Comparison of ENCODE assay signal across 28 cellular contexts in the genomic region with DNA sequence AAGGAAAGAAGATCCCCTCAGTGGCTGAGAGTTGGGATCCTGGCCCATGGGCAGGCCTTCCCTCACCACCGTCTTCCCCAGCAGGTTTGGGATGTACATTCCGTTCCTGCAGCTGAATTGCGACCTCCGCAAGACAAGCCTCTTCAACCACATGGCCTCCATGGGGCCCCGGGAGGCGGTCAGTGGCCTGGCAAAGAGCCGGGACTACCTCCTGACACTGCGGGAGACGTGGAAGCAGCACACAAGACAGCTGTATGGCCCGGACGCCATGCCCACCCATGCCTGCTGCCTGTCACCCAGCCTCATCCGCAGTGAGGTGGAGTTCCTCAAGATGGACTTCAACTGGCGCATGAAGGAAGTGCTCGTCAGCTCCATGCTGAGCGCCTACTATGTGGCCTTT.
"Had no signal": no experiment of that assay in that cellular context is flagged by ENCODE, and none has a peak within 500 bp of the region (broad histone marks: within the 10 kb centered on the region; RNA-seq: fewer than 3 reads in every experiment).

No MANE protein-coding gene starts in this region.

- H3K27ac Mint-ChIP-seq: naive thymus-derived CD4-positive, alpha-beta T cell; natural killer cell; nephron; progenitor cell of endocrine pancreas; stimulated activated effector memory CD8-positive, alpha-beta T cell treated with anti-CD3 and anti-CD28 coated beads, Interleukin-12 subunit alpha, Interleukin-12 subunit beta, amount 100 ng/mL, for 72 hours; stimulated activated naive B cell treated with anti-CD40 and anti-IgM and Interleukin-4, amounts not matched to agents 10 μg/mL and 1 μg/mL and 100 μg/mL, for 72 hours had no signal

- H3K27me3 Mint-ChIP-seq: naive thymus-derived CD4-positive, alpha-beta T cell; progenitor cell of endocrine pancreas; stimulated activated naive B cell treated with anti-CD40 and anti-IgM and Interleukin-4, amounts not matched to agents 10 μg/mL and 1 μg/mL and 100 μg/mL, for 72 hours; stimulated activated naive CD8-positive, alpha-beta T cell treated with anti-CD3 and anti-CD28 coated beads, Interleukin-15, Interleukin-2, amounts not matched to agents 100 ng/mL and 50 ng/mL, for 24 hours had no signal

- H3K36me3 ChIP-seq: ovary had no signal

- H3K9me3 Mint-ChIP-seq: natural killer cell; nephron; neural crest cell; stimulated activated effector memory CD8-positive, alpha-beta T cell treated with anti-CD3 and anti-CD28 coated beads, Interleukin-12 subunit alpha, Interleukin-12 subunit beta, amount 100 ng/mL, for 72 hours; stimulated activated naive B cell treated with anti-CD40 and anti-IgM and Interleukin-4, amounts not matched to agents 10 μg/mL and 1 μg/mL and 100 μg/mL, for 72 hours; stimulated activated naive CD8-positive, alpha-beta T cell treated with anti-CD3 and anti-CD28 coated beads, Interleukin-15, Interleukin-2, amounts not matched to agents 100 ng/mL and 50 ng/mL, for 24 hours had no signal

- H3K9me3 ChIP-seq: ovary, psoas muscle, right lobe of liver, sigmoid colon, stomach, thoracic aorta, thyroid gland, tibial nerve, upper lobe of left lung, vagina had no signal

- H3K4me1 ChIP-seq: parathyroid adenoma, psoas muscle, sigmoid colon, thyroid gland, tibial nerve, upper lobe of left lung, vagina had no signal

- H3K4me3 ChIP-seq: ovary, psoas muscle, right lobe of liver, sigmoid colon, stomach, thoracic aorta, thyroid gland, tibial nerve, upper lobe of left lung, vagina had no signal

- H3K36me3 Mint-ChIP-seq: natural killer cell had no signal

- H3K4me3 Mint-ChIP-seq: naive thymus-derived CD4-positive, alpha-beta T cell; natural killer cell; nephron; neural crest cell; stimulated activated effector memory CD8-positive, alpha-beta T cell treated with anti-CD3 and anti-CD28 coated beads, Interleukin-12 subunit alpha, Interleukin-12 subunit beta, amount 100 ng/mL, for 72 hours; stimulated activated naive B cell treated with anti-CD40 and anti-IgM and Interleukin-4, amounts not matched to agents 10 μg/mL and 1 μg/mL and 100 μg/mL, for 72 hours; stimulated activated naive CD8-positive, alpha-beta T cell treated with anti-CD3 and anti-CD28 coated beads, Interleukin-15, Interleukin-2, amounts not matched to agents 100 ng/mL and 50 ng/mL, for 24 hours had no signal

- H3K4me1 Mint-ChIP-seq: natural killer cell; nephron; neural crest cell; stimulated activated effector memory CD8-positive, alpha-beta T cell treated with anti-CD3 and anti-CD28 coated beads, Interleukin-12 subunit alpha, Interleukin-12 subunit beta, amount 100 ng/mL, for 72 hours; stimulated activated naive B cell treated with anti-CD40 and anti-IgM and Interleukin-4, amounts not matched to agents 10 μg/mL and 1 μg/mL and 100 μg/mL, for 72 hours had no signal

- ATAC-seq: naive thymus-derived CD4-positive, alpha-beta T cell; natural killer cell; psoas muscle; right cardiac atrium; right lobe of liver; stimulated activated naive B cell treated with anti-CD40 and anti-IgM and Interleukin-4, amounts not matched to agents 10 μg/mL and 1 μg/mL and 100 μg/mL, for 72 hours had no signal

- DNase-seq: naive thymus-derived CD4-positive, alpha-beta T cell; natural killer cell; occipital lobe; ovary; psoas muscle; right cardiac atrium; sigmoid colon; small intestine; stimulated activated CD4-positive, alpha-beta T cell treated with anti-CD3 and anti-CD28 coated beads, Interleukin-15, amount 100 ng/mL, for 24 hours; stimulated activated CD4-positive, alpha-beta T cell treated with anti-CD3 and anti-CD28 coated beads, Interleukin-2, amount 100 ng/mL, for 24 hours; stimulated activated CD4-positive, alpha-beta T cell treated with anti-CD3 and anti-CD28 coated beads, Interleukin-2, amount 100 ng/mL, for 48 hours; stimulated activated CD4-positive, alpha-beta T cell treated with anti-CD3 and anti-CD28 coated beads, Interleukin-4, amount 100 ng/mL, for 24 hours; stimulated activated naive B cell treated with anti-CD40 and anti-IgM and Interleukin-4, amounts not matched to agents 10 μg/mL and 1 μg/mL and 100 μg/mL, for 72 hours; stimulated activated naive CD4-positive, alpha-beta T cell treated with Interleukin-2 at 50 U/mL for 16 hours; stomach; thyroid gland; trophoblast cell had no signal
